Comparison of ENCODE assay signal across 1 cellular context in genomic region chr17:35432176-35433074, GRCh38.
TF ChIP-seq lines count a peak whose summit lies in the region.

SLFN12 (minus strand) TSS chr17:35432500; CDS start chr17:35423028, 9,472 bp downstream.

TF ChIP-seq in liver, 16 proteins besides CTCF, POLR2A, EP300 and RAD21 (continued from another document):
- TF ChIP-seq, protein P1, sequence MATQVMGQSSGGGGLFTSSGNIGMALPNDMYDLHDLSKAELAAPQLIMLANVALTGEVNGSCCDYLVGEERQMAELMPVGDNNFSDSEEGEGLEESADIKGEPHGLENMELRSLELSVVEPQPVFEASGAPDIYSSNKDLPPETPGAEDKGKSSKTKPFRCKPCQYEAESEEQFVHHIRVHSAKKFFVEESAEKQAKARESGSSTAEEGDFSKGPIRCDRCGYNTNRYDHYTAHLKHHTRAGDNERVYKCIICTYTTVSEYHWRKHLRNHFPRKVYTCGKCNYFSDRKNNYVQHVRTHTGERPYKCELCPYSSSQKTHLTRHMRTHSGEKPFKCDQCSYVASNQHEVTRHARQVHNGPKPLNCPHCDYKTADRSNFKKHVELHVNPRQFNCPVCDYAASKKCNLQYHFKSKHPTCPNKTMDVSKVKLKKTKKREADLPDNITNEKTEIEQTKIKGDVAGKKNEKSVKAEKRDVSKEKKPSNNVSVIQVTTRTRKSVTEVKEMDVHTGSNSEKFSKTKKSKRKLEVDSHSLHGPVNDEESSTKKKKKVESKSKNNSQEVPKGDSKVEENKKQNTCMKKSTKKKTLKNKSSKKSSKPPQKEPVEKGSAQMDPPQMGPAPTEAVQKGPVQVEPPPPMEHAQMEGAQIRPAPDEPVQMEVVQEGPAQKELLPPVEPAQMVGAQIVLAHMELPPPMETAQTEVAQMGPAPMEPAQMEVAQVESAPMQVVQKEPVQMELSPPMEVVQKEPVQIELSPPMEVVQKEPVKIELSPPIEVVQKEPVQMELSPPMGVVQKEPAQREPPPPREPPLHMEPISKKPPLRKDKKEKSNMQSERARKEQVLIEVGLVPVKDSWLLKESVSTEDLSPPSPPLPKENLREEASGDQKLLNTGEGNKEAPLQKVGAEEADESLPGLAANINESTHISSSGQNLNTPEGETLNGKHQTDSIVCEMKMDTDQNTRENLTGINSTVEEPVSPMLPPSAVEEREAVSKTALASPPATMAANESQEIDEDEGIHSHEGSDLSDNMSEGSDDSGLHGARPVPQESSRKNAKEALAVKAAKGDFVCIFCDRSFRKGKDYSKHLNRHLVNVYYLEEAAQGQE (IDR thresholded peaks at IDR 0.05) = no peak
- TF ChIP-seq EGR1 (IDR thresholded peaks at IDR 0.05; ENCODE audit: low read depth in 2 of 2) = no peak
